In the genomic region with DNA sequence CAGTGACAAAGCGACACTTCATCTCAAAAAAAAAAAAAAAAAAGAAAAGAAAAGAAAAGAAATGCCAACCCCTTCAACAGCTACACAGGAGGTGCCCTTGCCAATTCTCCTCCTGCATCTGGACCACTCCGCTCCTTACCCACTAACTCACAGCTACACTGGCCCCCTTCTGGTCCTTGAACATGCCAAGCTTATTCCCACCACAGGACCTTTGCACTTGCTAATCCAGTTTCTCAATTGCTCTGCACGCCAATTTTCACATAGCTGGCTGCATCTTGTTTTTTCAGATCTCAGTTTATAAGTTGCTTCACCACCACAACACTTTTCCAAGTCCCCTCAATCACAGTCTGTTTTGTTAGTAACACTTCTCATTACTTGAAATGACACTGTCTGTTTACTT, we compare ENCODE assay signal across 17 cellular contexts. TPM values are rescaled to one million over a fixed set of nuclear protein-coding genes. Genes with fewer than 3 reads are reported as not detected.
DNase-seq lines count a peak whose midpoint lies in the region; ATAC-seq and TF ChIP-seq lines count a peak whose summit lies in the region.
"Had no signal": no experiment of that assay in that cellular context is flagged by ENCODE, and none has a peak within 500 bp of the region (broad histone marks: within the 10 kb centered on the region; RNA-seq: fewer than 3 reads in every experiment).

No MANE protein-coding gene starts in this region.

- no peaks in the 10 kb centered on the region for H3K9me3 ChIP-seq in CD4-positive, alpha-beta memory T cell (ENCODE audit: control insufficient read depth in 1 of 2, low read length in 2 of 2)
- no peaks in the 10 kb centered on the region for H3K9me3 ChIP-seq in naive thymus-derived CD4-positive, alpha-beta T cell (ENCODE audit: control insufficient read depth in 2 of 3, low read length in 3 of 3)
- H3K9me3 ChIP-seq in colonic mucosa (no peaks in the 10 kb centered on the region), vagina (no peaks in the 10 kb centered on the region)
- H3K9me3 ChIP-seq: MG63 had no signal

- peaks cover 95% of the 10 kb centered on the region for H3K36me3 Mint-ChIP-seq in activated T-cell treated with anti-CD3 and anti-CD28 coated beads, Interleukin-2, amount 50 U/mL, for 24 hours (ENCODE audit: low read depth)
- peaks cover 28 to 54% of the 10 kb centered on the region in 2 donors for H3K36me3 Mint-ChIP-seq in CD4-positive, alpha-beta memory T cell
- H3K36me3 Mint-ChIP-seq in activated naive CD4-positive, alpha-beta T cell treated with anti-CD3 and anti-CD28 coated beads, Interleukin-2, amount 50 U/mL, for 72 hours, result peaks cover 27 to 40% of the 10 kb centered on the region in 2 donors
- H3K36me3 Mint-ChIP-seq in naive thymus-derived CD4-positive, alpha-beta T cell, result peaks cover 8 to 30% (median 17%) of the 10 kb centered on the region in 5 donors

- no peak for TF ChIP-seq POLR2A in vagina (IDR thresholded peaks at IDR 0.05)

- H3K4me1 ChIP-seq in CD4-positive, alpha-beta memory T cell (ENCODE audit: insufficient read depth, low read length), result peaks cover 25% of the 10 kb centered on the region
- peaks cover 16 to 20% of the 10 kb centered on the region in 2 donors for H3K4me1 ChIP-seq in naive thymus-derived CD4-positive, alpha-beta T cell (ENCODE audit: control insufficient read depth in 2 of 2, insufficient read depth in 2 of 2, low read length in 2 of 2)
- peaks cover 12% of the 10 kb centered on the region for H3K4me1 ChIP-seq in colonic mucosa
- peaks cover 36% of the 10 kb centered on the region for H3K4me1 ChIP-seq in vagina

- no peaks in the 10 kb centered on the region for H3K9me3 Mint-ChIP-seq in activated T-cell treated with anti-CD3 and anti-CD28 coated beads, Interleukin-2, amount 50 U/mL, for 24 hours
- H3K9me3 Mint-ChIP-seq in CD4-positive, alpha-beta memory T cell, result peaks cover 0 to 3% (median 0%) of the 10 kb centered on the region in 8 donors
- no peaks in the 10 kb centered on the region for H3K9me3 Mint-ChIP-seq in activated naive CD4-positive, alpha-beta T cell treated with anti-CD3 and anti-CD28 coated beads, Interleukin-2, amount 50 U/mL, for 72 hours
- H3K9me3 Mint-ChIP-seq in naive thymus-derived CD4-positive, alpha-beta T cell, result peaks cover 0 to 4% (median 0%) of the 10 kb centered on the region in 11 donors

- no peaks in the 10 kb centered on the region for H3K27me3 ChIP-seq in CD4-positive, alpha-beta memory T cell (ENCODE audit: insufficient read depth, low read length)
- no peaks in the 10 kb centered on the region for H3K27me3 ChIP-seq in naive thymus-derived CD4-positive, alpha-beta T cell (ENCODE audit: control insufficient read depth in 2 of 2, insufficient read depth in 2 of 2, low read length in 2 of 2)
- no peaks in the 10 kb centered on the region for H3K27me3 ChIP-seq in colonic mucosa
- H3K27me3 ChIP-seq in vagina, result no peaks in the 10 kb centered on the region
- H3K27me3 ChIP-seq: MG63 had no signal

- CTCF ChIA-PET in CD4-positive, alpha-beta memory T cell (lab: Charles Lee; ENCODE audit: partially characterized antibody), result no interaction called here
- CTCF ChIA-PET in naive thymus-derived CD4-positive, alpha-beta T cell (lab: Charles Lee), result no interaction called here

- H3K9ac ChIP-seq in colonic mucosa (ENCODE audit: low read depth in 2 of 2, low read length in 2 of 2), result no peak overlapping the region

- intact Hi-C loops in CD4-positive, alpha-beta memory T cell (cut with micrococcal nuclease), result no loop called here
- intact Hi-C loops in naive thymus-derived CD4-positive, alpha-beta T cell (cut with micrococcal nuclease), result loop anchor here in 1 of 2 donors (10.0 kb wide), 1 partner anchor 682 kb away; a partner anchor contains a TSS
- intact Hi-C loops in colonic mucosa (cut with DNase I), result no loop called here
- intact Hi-C loops in vagina (cut with DNase I), result loop anchor here (10.0 kb wide), 1 partner anchor 258 kb away; a partner anchor contains a TSS

- no peak overlapping the region for H3K4me3 ChIP-seq in CD4-positive, alpha-beta memory T cell (ENCODE audit: low read length in 2 of 2)
- no peak overlapping the region for H3K4me3 ChIP-seq in naive thymus-derived CD4-positive, alpha-beta T cell (ENCODE audit: low read length)
- H3K4me3 ChIP-seq in colonic mucosa, result no peak overlapping the region
- no peak overlapping the region for H3K4me3 ChIP-seq in vagina
- H3K4me3 ChIP-seq: MG63 had no signal

- H3K36me3 ChIP-seq in CD4-positive, alpha-beta memory T cell (ENCODE audit: insufficient read depth, low read length), result peaks cover 30% of the 10 kb centered on the region
- H3K36me3 ChIP-seq in naive thymus-derived CD4-positive, alpha-beta T cell (ENCODE audit: control insufficient read depth in 2 of 3, insufficient read depth in 3 of 3, low read length in 3 of 3), result peaks cover 0 to 64% (median 14%) of the 10 kb centered on the region in 3 experiments
- peaks cover 11% of the 10 kb centered on the region for H3K36me3 ChIP-seq in colonic mucosa
- H3K36me3 ChIP-seq in vagina, result peaks cover 0 to 59% of the 10 kb centered on the region in 2 donors

- POLR2A ChIA-PET in CD4-positive, alpha-beta memory T cell (lab: Charles Lee; ENCODE audit: partially characterized antibody), result interaction anchor here (1.0 to 9.9 kb wide), 3 partner anchors 9 to 95 kb away, joined by 3 to 210 read pairs (median 3); no protein-coding TSS in a partner anchor
- POLR2A ChIA-PET in naive thymus-derived CD4-positive, alpha-beta T cell (lab: Charles Lee), result interaction anchor here (1.0 to 6.3 kb wide), 4 partner anchors 10 to 27 kb away, joined by 3 to 24 read pairs (median 3); no protein-coding TSS in a partner anchor

- peaks cover 40% of the 10 kb centered on the region for H3K4me1 Mint-ChIP-seq in activated T-cell treated with anti-CD3 and anti-CD28 coated beads, Interleukin-2, amount 50 U/mL, for 24 hours (ENCODE audit: low read depth)
- peaks cover 26 to 42% (median 36%) of the 10 kb centered on the region in 4 donors for H3K4me1 Mint-ChIP-seq in CD4-positive, alpha-beta memory T cell
- H3K4me1 Mint-ChIP-seq in naive thymus-derived CD4-positive, alpha-beta T cell, result peaks cover 28 to 48% (median 35%) of the 10 kb centered on the region in 7 donors

- no peak overlapping the region for H3K4me3 Mint-ChIP-seq in activated T-cell treated with anti-CD3 and anti-CD28 coated beads, Interleukin-2, amount 50 U/mL, for 24 hours
- H3K4me3 Mint-ChIP-seq in CD4-positive, alpha-beta memory T cell, result no peak overlapping the region
- H3K4me3 Mint-ChIP-seq in naive thymus-derived CD4-positive, alpha-beta T cell, result no peak overlapping the region
- H3K4me3 Mint-ChIP-seq: CD14-positive monocyte had no signal

- TF ChIP-seq CTCF in colonic mucosa (IDR thresholded peaks at IDR 0.05) (no peak), vagina (IDR thresholded peaks at IDR 0.05) (no peak)

- peak overlapping the region; percentile 1 for H3K27ac Mint-ChIP-seq in activated T-cell treated with anti-CD3 and anti-CD28 coated beads, Interleukin-2, amount 50 U/mL, for 24 hours
- H3K27ac Mint-ChIP-seq in CD4-positive, alpha-beta memory T cell, result peak overlapping the region in 5 of 7 donors; percentile 8 to 86 (median 80)
- peak overlapping the region; percentile 0 to 4 for H3K27ac Mint-ChIP-seq in activated naive CD4-positive, alpha-beta T cell treated with anti-CD3 and anti-CD28 coated beads, Interleukin-2, amount 50 U/mL, for 72 hours
- peak overlapping the region in 7 of 9 donors; percentile 6 to 84 (median 53) for H3K27ac Mint-ChIP-seq in naive thymus-derived CD4-positive, alpha-beta T cell
- H3K27ac Mint-ChIP-seq: CD14-positive monocyte had no signal

- ATAC-seq in activated naive CD4-positive, alpha-beta T cell treated with anti-CD3 and anti-CD28 coated beads, Interleukin-2, amount 50 U/mL, for 72 hours, result no peak
- ATAC-seq in naive thymus-derived CD4-positive, alpha-beta T cell, result no peak

- no peak for DNase-seq in activated T-cell treated with anti-CD3 and anti-CD28 coated beads, Interleukin-2, amount 50 U/mL, for 24 hours
- DNase-seq in activated T-cell treated with anti-CD3 and anti-CD28 coated beads for 4 hours (no peak), colonic mucosa (no peak), dermis blood vessel endothelial cell (no peak), vagina (ENCODE audit: extremely low spot score in 2 of 2) (no peak)
- no peak for DNase-seq in CD4-positive, alpha-beta memory T cell
- DNase-seq in activated naive CD4-positive, alpha-beta T cell treated with anti-CD3 and anti-CD28 coated beads, Interleukin-2, amount 50 U/mL, for 72 hours (ENCODE audit: low spot score in 2 of 2), result no peak
- no peak for DNase-seq in naive thymus-derived CD4-positive, alpha-beta T cell
- DNase-seq: GF-D8; KG1; MG63; NCI-H1105 treated with DMSO at 0.1 percent for 48 hours; NCI-H187; NCI-H69; NK-92 treated with Interleukin-12 subunit alpha and Interleukin-12 subunit beta, amount 100 ng/mL, for 24 hours; OCI-M1 had no signal

- H3K27ac ChIP-seq in CD4-positive, alpha-beta memory T cell (ENCODE audit: low read depth, low read length), result no peak overlapping the region
- no peak overlapping the region for H3K27ac ChIP-seq in naive thymus-derived CD4-positive, alpha-beta T cell (ENCODE audit: low read depth, low read length)
- H3K27ac ChIP-seq in colonic mucosa (no peak overlapping the region), vagina (no peak overlapping the region)

- no peaks in the 10 kb centered on the region for H3K27me3 Mint-ChIP-seq in activated T-cell treated with anti-CD3 and anti-CD28 coated beads, Interleukin-2, amount 50 U/mL, for 24 hours
- no peaks in the 10 kb centered on the region for H3K27me3 Mint-ChIP-seq in CD4-positive, alpha-beta memory T cell
- H3K27me3 Mint-ChIP-seq in naive thymus-derived CD4-positive, alpha-beta T cell, result no peaks in the 10 kb centered on the region

RNA-seq across cellular contexts. Expression of a gene that starts 5.5 kb away (rescaled TPM):
- 10 to 100 TPM; 66.0 to 67.0 TPM for total RNA-seq in CD4-positive, alpha-beta memory T cell
- polyA plus RNA-seq in CD4-positive, alpha-beta memory T cell, result 10 to 100 TPM; 21.5 to 27.7 TPM
- 100 to 1,000 TPM; 101 to 148 TPM for total RNA-seq in activated naive CD4-positive, alpha-beta T cell treated with anti-CD3 and anti-CD28 coated beads, Interleukin-2, amount 50 U/mL, for 72 hours
- 100 to 1,000 TPM in 1 of 5 experiments, 10 to 100 TPM in 4; 42.8 to 104 (median 64.0) TPM for total RNA-seq in naive thymus-derived CD4-positive, alpha-beta T cell
- polyA plus RNA-seq in naive thymus-derived CD4-positive, alpha-beta T cell, result 10 to 100 TPM; 38.4 to 41.2 TPM
- 100 to 1,000 TPM in 1 of 2 donors, 10 to 100 TPM in 1; 79.7 to 133 TPM for total RNA-seq in colonic mucosa
- total RNA-seq in dermis blood vessel endothelial cell, result 52.9 and 74.3 TPM in 2 replicates
- 48.1 TPM for total RNA-seq in vagina

RNA-seq across cellular contexts. Expression of a gene that starts 5.9 kb away (rescaled TPM):
- total RNA-seq in CD4-positive, alpha-beta memory T cell, result 10 to 100 TPM; 60.0 to 61.3 TPM
- polyA plus RNA-seq in CD4-positive, alpha-beta memory T cell, result 100 to 1,000 TPM; 163 to 175 TPM
- total RNA-seq in activated naive CD4-positive, alpha-beta T cell treated with anti-CD3 and anti-CD28 coated beads, Interleukin-2, amount 50 U/mL, for 72 hours, result 100 to 1,000 TPM; 131 to 135 TPM
- total RNA-seq in naive thymus-derived CD4-positive, alpha-beta T cell, result 100 to 1,000 TPM in 2 of 5 experiments, 10 to 100 TPM in 3; 55.2 to 134 (median 83.9) TPM
- 100 to 1,000 TPM; 148 to 173 TPM for polyA plus RNA-seq in naive thymus-derived CD4-positive, alpha-beta T cell
- total RNA-seq in colonic mucosa (100 to 1,000 TPM in 1 of 2 donors, 10 to 100 TPM in 1; 82.8 to 113 TPM), dermis blood vessel endothelial cell (76.4 and 86.7 TPM in 2 replicates), vagina (52.3 TPM)

RNA-seq across cellular contexts. Expression of a gene that starts 28.3 kb away (rescaled TPM):
- 100 to 1,000 TPM; 188 to 191 TPM for total RNA-seq in CD4-positive, alpha-beta memory T cell
- 100 to 1,000 TPM; 862 to 906 TPM for polyA plus RNA-seq in CD4-positive, alpha-beta memory T cell
- 100 to 1,000 TPM; 254 to 333 TPM for total RNA-seq in activated naive CD4-positive, alpha-beta T cell treated with anti-CD3 and anti-CD28 coated beads, Interleukin-2, amount 50 U/mL, for 72 hours
- total RNA-seq in naive thymus-derived CD4-positive, alpha-beta T cell, result 100 to 1,000 TPM in 4 of 5 experiments, 10 to 100 TPM in 1; 88.1 to 364 (median 141) TPM
- 100 to 1,000 TPM; 379 to 575 TPM for polyA plus RNA-seq in naive thymus-derived CD4-positive, alpha-beta T cell
- total RNA-seq in colonic mucosa (100 to 1,000 TPM; 141 to 143 TPM), dermis blood vessel endothelial cell (464 and 901 TPM in 2 replicates), vagina (114 TPM)

RNA-seq across cellular contexts. Expression of a gene that starts 35.7 kb away (rescaled TPM):
- total RNA-seq in CD4-positive, alpha-beta memory T cell, result 1 to 10 TPM; 7.4 to 7.7 TPM
- polyA plus RNA-seq in CD4-positive, alpha-beta memory T cell, result 1 to 10 TPM in 1 of 2 donors, under 1 TPM in 1; 1.00 to 4.0 TPM
- 1 to 10 TPM; 4.4 to 4.5 TPM for total RNA-seq in activated naive CD4-positive, alpha-beta T cell treated with anti-CD3 and anti-CD28 coated beads, Interleukin-2, amount 50 U/mL, for 72 hours
- total RNA-seq in naive thymus-derived CD4-positive, alpha-beta T cell, result 10 to 100 TPM in 2 of 5 experiments, 1 to 10 TPM in 3; 4.0 to 10.8 (median 8.8) TPM
- 1 to 10 TPM; 3.7 to 4.2 TPM for polyA plus RNA-seq in naive thymus-derived CD4-positive, alpha-beta T cell
- total RNA-seq in colonic mucosa (1 to 10 TPM; 4.5 to 7.6 TPM), dermis blood vessel endothelial cell (5.5 and 6.8 TPM in 2 replicates), vagina (6.1 TPM)

RNA-seq across cellular contexts. Expression of a gene that starts 35.9 kb away (rescaled TPM):
- total RNA-seq in CD4-positive, alpha-beta memory T cell, result 10 to 100 TPM; 49.2 to 54.7 TPM
- 10 to 100 TPM; 21.9 to 26.8 TPM for polyA plus RNA-seq in CD4-positive, alpha-beta memory T cell
- 10 to 100 TPM; 47.5 to 62.1 TPM for total RNA-seq in activated naive CD4-positive, alpha-beta T cell treated with anti-CD3 and anti-CD28 coated beads, Interleukin-2, amount 50 U/mL, for 72 hours
- total RNA-seq in naive thymus-derived CD4-positive, alpha-beta T cell, result 10 to 100 TPM; 36.3 to 69.4 (median 45.7) TPM
- polyA plus RNA-seq in naive thymus-derived CD4-positive, alpha-beta T cell, result 10 to 100 TPM; 22.4 to 28.3 TPM
- 10 to 100 TPM; 16.6 to 39.2 TPM for total RNA-seq in colonic mucosa
- total RNA-seq in dermis blood vessel endothelial cell, result 24.7 and 28.1 TPM in 2 replicates
- 23.8 TPM for total RNA-seq in vagina

Comparison
In these comparisons a context has a peak if more than half of its experiments do, and no peak if none do; other contexts are left out.
1. H3K27ac Mint-ChIP-seq: peak in every context shown above with its lines; median percentile 80 in CD4-positive, alpha-beta memory T cell; 53 in naive thymus-derived CD4-positive, alpha-beta T cell; 2 in activated naive CD4-positive, alpha-beta T cell treated with anti-CD3 and anti-CD28 coated beads, Interleukin-2, amount 50 U/mL, for 72 hours; 1 in activated T-cell treated with anti-CD3 and anti-CD28 coated beads, Interleukin-2, amount 50 U/mL, for 24 hours.